In genomic region chr4:169202878-169203277, GRCh38 we compare ENCODE assay signal across 1 cellular context.
TF ChIP-seq lines count a peak whose summit lies in the region.

No MANE protein-coding gene starts in this region.

TF ChIP-seq in IMR-90, 13 proteins besides CTCF, POLR2A, EP300 and RAD21 (continued from another document):
- TF ChIP-seq USF2 (IDR thresholded peaks at IDR 0.05; ENCODE audit: low read depth, low read length): no peak
